10 cellular contexts compared by ENCODE assay signal in genomic region chr1:205478985-205479384, GRCh38. TPM values are rescaled to one million over a fixed set of nuclear protein-coding genes. Genes with fewer than 3 reads are reported as not detected.
DNase-seq lines count a peak whose midpoint lies in the region; ATAC-seq, FAIRE-seq and TF ChIP-seq lines count a peak whose summit lies in the region.
"Not testable (repeated sequence)": the region's sequence is repeated elsewhere in the genome, so short reads cannot be mapped to it uniquely, and the experiment has no call there.
"Had no signal": no experiment of that assay in that cellular context is flagged by ENCODE, and none has a peak within 500 bp of the region (broad histone marks: within the 10 kb centered on the region; RNA-seq: fewer than 3 reads in every experiment).

No MANE protein-coding gene starts in this region.

- H2BK5ac ChIP-seq in H1 (ENCODE audit: low read depth, low read length) = not testable (repeated sequence)

- not testable (repeated sequence) for H3K79me1 ChIP-seq in H1 (ENCODE audit: low read depth, low read length)

- H2BK12ac ChIP-seq in H1 (ENCODE audit: low read depth, low read length) = not testable (repeated sequence)

- peak overlapping the region in 6 of 8 donors; percentile 40 to 91 (median 74) for H3K27ac Mint-ChIP-seq in CD8-positive, alpha-beta memory T cell
- not testable (repeated sequence) for H3K27ac Mint-ChIP-seq in WTC11; natural killer cell treated with Interleukin-12 subunit alpha and Interleukin-12 subunit beta and Interleukin-15 and Interleukin-18, amount 100 ng/mL, for 72 hours
- peak overlapping the region; percentile 63 for H3K27ac Mint-ChIP-seq in stimulated activated effector memory CD8-positive, alpha-beta T cell treated with anti-CD3 and anti-CD28 coated beads, Interleukin-12 subunit alpha, Interleukin-12 subunit beta, amount 100 ng/mL, for 72 hours

- TF ChIP-seq RAD21 in H1 (IDR thresholded peaks at IDR 0.05 in 1 of 2, conservative IDR thresholded peaks at IDR 0.05 in 1 of 2; ENCODE audit: low read depth in 2 of 2, low read length in 2 of 2) = not testable (repeated sequence)

- not testable (repeated sequence) for H2BK20ac ChIP-seq in H1 (ENCODE audit: low read length)

- peaks cover 50 to 62% (median 58%) of the 10 kb centered on the region in 3 donors for H3K4me1 Mint-ChIP-seq in CD8-positive, alpha-beta memory T cell
- H3K4me1 Mint-ChIP-seq in WTC11 = peaks cover 49% of the 10 kb centered on the region
- peaks cover 47 to 52% of the 10 kb centered on the region in 2 donors for H3K4me1 Mint-ChIP-seq in natural killer cell treated with Interleukin-12 subunit alpha and Interleukin-12 subunit beta and Interleukin-15 and Interleukin-18, amount 100 ng/mL, for 72 hours (ENCODE audit: low read depth in 2 of 2)
- H3K4me1 Mint-ChIP-seq in stimulated activated effector memory CD8-positive, alpha-beta T cell treated with anti-CD3 and anti-CD28 coated beads, Interleukin-12 subunit alpha, Interleukin-12 subunit beta, amount 100 ng/mL, for 72 hours = peaks cover 51% of the 10 kb centered on the region

- H3K23ac ChIP-seq in H1 (ENCODE audit: insufficient read length) = not testable (repeated sequence)

- H3K14ac ChIP-seq in H1 (ENCODE audit: insufficient read length) = not testable (repeated sequence)

- H3K4me3 ChIP-seq in CD8-positive, alpha-beta memory T cell (ENCODE audit: low read length); body of pancreas; H1 (ENCODE audit: extremely low read depth in 1 of 4, insufficient read depth in 2 of 4, low read depth in 3 of 4, low read length in 4 of 4): not testable (repeated sequence)

- not testable (repeated sequence) for TF ChIP-seq CTCF in 22Rv1 (IDR thresholded peaks at IDR 0.05); RWPE1 (conservative IDR thresholded peaks at IDR 0.05; ENCODE audit: low read depth); WTC11 (IDR thresholded peaks at IDR 0.05); body of pancreas (IDR thresholded peaks at IDR 0.05); H1 (IDR thresholded peaks at IDR 0.05; ENCODE audit: control extremely low read depth in 1 of 3, insufficient read depth in 1 of 3, low read depth in 1 of 3, low read length in 3 of 3)

- intact Hi-C loops in body of pancreas (cut with DNase I) = not testable (repeated sequence)

- not testable (repeated sequence) for H3K27me3 ChIP-seq in CD8-positive, alpha-beta memory T cell (ENCODE audit: insufficient read depth, low read length, poor library complexity, severe bottlenecking); body of pancreas; H1 (replicated peaks in 1 of 4; ENCODE audit: control insufficient read depth in 3 of 4, extremely low read depth in 1 of 4, insufficient read depth in 3 of 4, low read length in 3 of 4)

- not testable (repeated sequence) for H4K91ac ChIP-seq in H1 (replicated peaks; ENCODE audit: insufficient read length, low read length)

- H3K27me3 Mint-ChIP-seq in CD8-positive, alpha-beta memory T cell = not testable (repeated sequence)
- peaks cover 44% of the 10 kb centered on the region for H3K27me3 Mint-ChIP-seq in WTC11 (ENCODE audit: low read depth)
- H3K27me3 Mint-ChIP-seq in natural killer cell treated with Interleukin-12 subunit alpha and Interleukin-12 subunit beta and Interleukin-15 and Interleukin-18, amount 100 ng/mL, for 72 hours = peaks cover 7 to 13% of the 10 kb centered on the region in 2 donors

- H2BK120ac ChIP-seq in H1 (replicated peaks; ENCODE audit: low read depth, low read length) = not testable (repeated sequence)

- H3K9me3 ChIP-seq in CD8-positive, alpha-beta memory T cell (ENCODE audit: low read length); body of pancreas; H1 (ENCODE audit: insufficient read depth in 2 of 2, low read depth in 1 of 2, low read length in 1 of 2): not testable (repeated sequence)

- not testable (repeated sequence) for H3K18ac ChIP-seq in H1 (ENCODE audit: extremely low read depth, low read length)

- CTCF ChIA-PET in CD8-positive, alpha-beta memory T cell (lab: Charles Lee) = interaction anchor here (1.1 to 6.1 kb wide), 6 partner anchors 7 to 205 kb away, joined by 3 to 36 read pairs (median 5); no protein-coding TSS in a partner anchor
- CTCF ChIA-PET in RWPE1 (lab: Yijun Ruan, JAX) = interaction anchor here (0.6 to 2.3 kb wide), 6 partner anchors 26 to 113 kb away, joined by 3 to 9 read pairs (median 3); no protein-coding TSS in a partner anchor
- CTCF ChIA-PET in WTC11 (lab: Charles Lee) = interaction anchor here (1.1 to 2.1 kb wide), 6 partner anchors 29 to 125 kb away, joined by 3 to 18 read pairs (median 6); no protein-coding TSS in a partner anchor
- CTCF ChIA-PET in H1 (lab: Charles Lee; ENCODE audit: partially characterized antibody) = interaction anchor here (0.6 to 31.2 kb wide), 14 partner anchors 9 to 154 kb away, joined by 3 to 767 read pairs (median 6); partner anchors contain the start of gene BLACAT1

- H3K27ac ChIP-seq in 22Rv1 = peak overlapping the region; percentile 76
- not testable (repeated sequence) for H3K27ac ChIP-seq in CD8-positive, alpha-beta memory T cell (ENCODE audit: low read depth, low read length); H1 (ENCODE audit: low read depth, low read length)
- peak overlapping the region; percentile 91 for H3K27ac ChIP-seq in RWPE1
- peak overlapping the region; percentile 67 to 92 (median 85) for H3K27ac ChIP-seq in body of pancreas

- H3K4me1 ChIP-seq in CD8-positive, alpha-beta memory T cell (ENCODE audit: insufficient read depth, low read length) = peaks cover 30% of the 10 kb centered on the region
- H3K4me1 ChIP-seq in body of pancreas (peaks cover 17% of the 10 kb centered on the region), H1 (replicated peaks in 1 of 4; ENCODE audit: control insufficient read depth in 3 of 4, insufficient read depth in 4 of 4, low read length in 3 of 4) (peaks cover 0 to 29% (median 19%) of the 10 kb centered on the region in 4 experiments; a peak in 6 of 7 replicates)

- H3K4ac ChIP-seq in H1 (replicated peaks; ENCODE audit: insufficient read length, low read depth, low read length) = not testable (repeated sequence)

- peak overlapping the region in 1 of 7 donors; percentile 68 for H3K4me3 Mint-ChIP-seq in CD8-positive, alpha-beta memory T cell
- not testable (repeated sequence) for H3K4me3 Mint-ChIP-seq in WTC11; stimulated activated effector memory CD8-positive, alpha-beta T cell treated with anti-CD3 and anti-CD28 coated beads, Interleukin-12 subunit alpha, Interleukin-12 subunit beta, amount 100 ng/mL, for 72 hours
- peak overlapping the region; percentile 77 for H3K4me3 Mint-ChIP-seq in natural killer cell treated with Interleukin-12 subunit alpha and Interleukin-12 subunit beta and Interleukin-15 and Interleukin-18, amount 100 ng/mL, for 72 hours

- not testable (repeated sequence) for H3K9ac ChIP-seq in H1 (replicated peaks in 1 of 4; ENCODE audit: extremely low read depth in 1 of 4, low read depth in 3 of 4, low read length in 3 of 4)

- TF ChIP-seq EP300 in H1 (IDR thresholded peaks at IDR 0.05; ENCODE audit: borderline replicate concordance in 1 of 2, low read depth in 2 of 2, low read length in 2 of 2) = not testable (repeated sequence)

- H3K4me2 ChIP-seq in H1 (ENCODE audit: insufficient read depth in 1 of 2, low read depth in 2 of 2, low read length in 2 of 2) = not testable (repeated sequence)

- not testable (repeated sequence) for H4K5ac ChIP-seq in H1 (ENCODE audit: insufficient read length, low read depth, low read length)

- H3K36me3 Mint-ChIP-seq in CD8-positive, alpha-beta memory T cell; stimulated activated effector memory CD8-positive, alpha-beta T cell treated with anti-CD3 and anti-CD28 coated beads, Interleukin-12 subunit alpha, Interleukin-12 subunit beta, amount 100 ng/mL, for 72 hours: not testable (repeated sequence)
- H3K36me3 Mint-ChIP-seq in WTC11 = peaks cover 15% of the 10 kb centered on the region
- peaks cover 13% of the 10 kb centered on the region for H3K36me3 Mint-ChIP-seq in natural killer cell treated with Interleukin-12 subunit alpha and Interleukin-12 subunit beta and Interleukin-15 and Interleukin-18, amount 100 ng/mL, for 72 hours

- WGBS in body of pancreas, 2 donors = 78 to 83% methylated on average over 2 of the region's 2 CpGs
- WGBS in H1 (ENCODE audit: extremely low coverage in 1 of 2, insufficient coverage in 1 of 2, insufficient read length in 1 of 2, insufficient replicate concordance in 2 of 2, low coverage in 1 of 2, low lambda C conversion rate in 2 of 2, missing lambda C conversion rate in 1 of 2), 2 experiments = 85% methylated on average over 2 of the region's 2 CpGs; no CpG with 5 or more reads in 1 of the 2 experiments

- H2AK5ac ChIP-seq in H1 (ENCODE audit: low read depth, low read length) = not testable (repeated sequence)

- H3K36me3 ChIP-seq in CD8-positive, alpha-beta memory T cell (ENCODE audit: insufficient read depth, low read length); body of pancreas (replicated peaks in 1 of 2; ENCODE audit: insufficient read depth in 1 of 2, low read depth in 2 of 2); H1 (ENCODE audit: control insufficient read depth in 2 of 4, insufficient read depth in 4 of 4, low read length in 3 of 4): not testable (repeated sequence)

- not testable (repeated sequence) for H3K23me2 ChIP-seq in H1 (ENCODE audit: low read depth, low read length)

- DNase-seq in CD8-positive, alpha-beta memory T cell; RWPE1 (ENCODE audit: low spot score); WTC11 (ENCODE audit: low spot score); body of pancreas; H1 (ENCODE audit: low read depth in 1 of 2, low spot score in 2 of 2); natural killer cell treated with Interleukin-12 subunit alpha and Interleukin-12 subunit beta and Interleukin-15 and Interleukin-18, amount 100 ng/mL, for 72 hours (ENCODE audit: low spot score); stimulated activated effector memory CD8-positive, alpha-beta T cell treated with anti-CD3 and anti-CD28 coated beads, Interleukin-12 subunit alpha, Interleukin-12 subunit beta, amount 100 ng/mL, for 72 hours (ENCODE audit: low spot score in 2 of 2): not testable (repeated sequence)

- not testable (repeated sequence) for H2BK15ac ChIP-seq in H1 (ENCODE audit: low read length)

- not testable (repeated sequence) for TF ChIP-seq POLR2A in body of pancreas (IDR thresholded peaks at IDR 0.05); H1 (IDR thresholded peaks at IDR 0.05; ENCODE audit: control extremely low read depth in 1 of 2, low read depth in 2 of 2, low read length in 2 of 2)

- H2AFZ ChIP-seq in H1 (ENCODE audit: low read length) = not testable (repeated sequence)

- POLR2A ChIA-PET in CD8-positive, alpha-beta memory T cell (lab: Charles Lee) = interaction anchor here (0.6 kb wide), 1 partner anchor 193 kb away, joined by 6 read pairs; no protein-coding TSS in a partner anchor
- POLR2A ChIA-PET in RWPE1 (lab: Yijun Ruan, JAX; ENCODE audit: low non-redundant PET); WTC11 (lab: Charles Lee): not testable (repeated sequence)
- POLR2A ChIA-PET in H1 (lab: Charles Lee; ENCODE audit: partially characterized antibody) = interaction anchor here (2.2 kb wide), 1 partner anchor 23 kb away, joined by 4 read pairs; no protein-coding TSS in a partner anchor

- ATAC-seq in WTC11; body of pancreas; natural killer cell treated with Interleukin-12 subunit alpha and Interleukin-12 subunit beta and Interleukin-15 and Interleukin-18, amount 100 ng/mL, for 72 hours; stimulated activated effector memory CD8-positive, alpha-beta T cell treated with anti-CD3 and anti-CD28 coated beads, Interleukin-12 subunit alpha, Interleukin-12 subunit beta, amount 100 ng/mL, for 72 hours: not testable (repeated sequence)

- not testable (repeated sequence) for H3K56ac ChIP-seq in H1 (replicated peaks; ENCODE audit: insufficient read length, low read depth, low read length)

- not testable (repeated sequence) for H4K20me1 ChIP-seq in H1 (replicated peaks in 1 of 2; ENCODE audit: control insufficient read depth in 1 of 2, insufficient read depth in 2 of 2, low read length in 2 of 2)

- not testable (repeated sequence) for H4K8ac ChIP-seq in H1 (ENCODE audit: extremely low read depth, insufficient read depth, low read length)

- FAIRE-seq in H1 (lab: Jason Lieb, UNC) = not testable (repeated sequence)

- not testable (repeated sequence) for H3K9me3 Mint-ChIP-seq in CD8-positive, alpha-beta memory T cell; natural killer cell treated with Interleukin-12 subunit alpha and Interleukin-12 subunit beta and Interleukin-15 and Interleukin-18, amount 100 ng/mL, for 72 hours; stimulated activated effector memory CD8-positive, alpha-beta T cell treated with anti-CD3 and anti-CD28 coated beads, Interleukin-12 subunit alpha, Interleukin-12 subunit beta, amount 100 ng/mL, for 72 hours
- H3K9me3 Mint-ChIP-seq in WTC11 = peaks cover 17% of the 10 kb centered on the region

- not testable (repeated sequence) for H3K79me2 ChIP-seq in H1 (ENCODE audit: control insufficient read depth in 1 of 2, insufficient read depth in 2 of 2, low read length in 2 of 2)

RNA-seq across cellular contexts. Expression of gene BLACAT1, which starts 23.1 kb away (rescaled TPM):
- total RNA-seq in CD8-positive, alpha-beta memory T cell = under 1 TPM in 1 of 2 experiments, not detected in 1; 0.09 TPM
- not detected for polyA plus RNA-seq in CD8-positive, alpha-beta memory T cell
- total RNA-seq in WTC11 (2021) (5.2 to 9.8 TPM (median 5.3 TPM) in 3 replicates), body of pancreas (1 to 10 TPM in 1 of 2 donors, not detected in 1; 1.0 TPM)
- total RNA-seq in H1 (2021; fragmentation: NEBNext Ultra II Directional; extraction: Animal tissue kit (Norgen Biotek cat#: 25700)) = 3.5 and 3.8 TPM in 2 replicates
- polyA plus RNA-seq in H1 (2011; rRNA removed) = 6.3 and 10.5 TPM in 2 replicates
- polyA plus RNA-seq in H1 (2011; cell fraction: cytosol; rRNA removed) = 7.2 TPM
- 18.7 TPM for polyA plus RNA-seq in H1 (2011; cell fraction: nucleus; rRNA removed)
- polyA plus RNA-seq in H1 (2012, experiment 1 of 2) = 6.7 to 8.3 TPM (median 7.4 TPM) in 4 replicates
- 5.7 TPM for polyA plus RNA-seq in H1 (2012, experiment 2 of 2)
- 3.9 TPM for polyA plus RNA-seq in H1 (2013, experiment 1 of 2)
- polyA plus RNA-seq in H1 (2013, experiment 2 of 2) = 3.9 TPM
- polyA minus RNA-seq in H1 (2011; rRNA and poly(A)+ RNA removed) = 13.1 and 19.7 TPM in 2 replicates
- 4.6 TPM for polyA minus RNA-seq in H1 (2011; cell fraction: cytosol; rRNA and poly(A)+ RNA removed)
- polyA minus RNA-seq in H1 (2011; cell fraction: nucleus; rRNA and poly(A)+ RNA removed) = 11.3 TPM
- not detected for total RNA-seq in natural killer cell treated with Interleukin-12 subunit alpha and Interleukin-12 subunit beta and Interleukin-15 and Interleukin-18, amount 100 ng/mL, for 72 hours
- total RNA-seq: CD8-positive, alpha-beta T cell had no signal
- polyA plus RNA-seq: CD4-positive, CD25-positive, alpha-beta regulatory T cell had no signal

RNA-seq across cellular contexts. Expression of gene CDK18, which starts 25.5 kb away (rescaled TPM):
- 1 to 10 TPM; 1.4 to 1.6 TPM for total RNA-seq in CD8-positive, alpha-beta memory T cell
- 0.43 TPM for polyA plus RNA-seq in CD8-positive, alpha-beta memory T cell
- total RNA-seq in WTC11 (2021) (62.1 to 71.9 TPM (median 64.7 TPM) in 3 replicates), body of pancreas (10 to 100 TPM; 28.0 to 28.7 TPM)
- 40.9 and 44.0 TPM in 2 replicates for total RNA-seq in H1 (2021; fragmentation: NEBNext Ultra II Directional; extraction: Animal tissue kit (Norgen Biotek cat#: 25700))
- polyA plus RNA-seq in H1 (2011; rRNA removed) = 31.2 and 50.3 TPM in 2 replicates
- 19.7 TPM for polyA plus RNA-seq in H1 (2011; cell fraction: cytosol; rRNA removed)
- polyA plus RNA-seq in H1 (2011; cell fraction: nucleus; rRNA removed) = 102 TPM
- 35.9 to 57.1 TPM (median 46.6 TPM) in 4 replicates for polyA plus RNA-seq in H1 (2012, experiment 1 of 2)
- polyA plus RNA-seq in H1 (2012, experiment 2 of 2) = 29.8 TPM
- 31.5 TPM for polyA plus RNA-seq in H1 (2013, experiment 1 of 2)
- polyA plus RNA-seq in H1 (2013, experiment 2 of 2) = 31.7 TPM
- 37.0 and 48.0 TPM in 2 replicates for polyA minus RNA-seq in H1 (2011; rRNA and poly(A)+ RNA removed)
- polyA minus RNA-seq in H1 (2011; cell fraction: cytosol; rRNA and poly(A)+ RNA removed) = 25.8 TPM
- polyA minus RNA-seq in H1 (2011; cell fraction: nucleus; rRNA and poly(A)+ RNA removed) = 61.8 TPM
- under 1 TPM; 0.28 to 0.71 TPM for total RNA-seq in natural killer cell treated with Interleukin-12 subunit alpha and Interleukin-12 subunit beta and Interleukin-15 and Interleukin-18, amount 100 ng/mL, for 72 hours
- polyA plus RNA-seq: CD4-positive, CD25-positive, alpha-beta regulatory T cell had no signal

RNA-seq across cellular contexts. Expression of gene LEMD1, which starts 57.1 kb away (rescaled TPM):
- under 1 TPM in 1 of 2 experiments, not detected in 1; 0.55 TPM for total RNA-seq in CD8-positive, alpha-beta memory T cell
- polyA plus RNA-seq in CD8-positive, alpha-beta memory T cell = not detected
- 14.7 to 26.3 TPM (median 15.3 TPM) in 3 replicates for total RNA-seq in WTC11 (2021)
- not detected for total RNA-seq in body of pancreas
- total RNA-seq in H1 (2021; fragmentation: NEBNext Ultra II Directional; extraction: Animal tissue kit (Norgen Biotek cat#: 25700)) = 9.7 and 10.5 TPM in 2 replicates
- polyA plus RNA-seq in H1 (2011; rRNA removed) = 10.0 and 10.8 TPM in 2 replicates
- 10.9 TPM for polyA plus RNA-seq in H1 (2011; cell fraction: cytosol; rRNA removed)
- 23.6 TPM for polyA plus RNA-seq in H1 (2011; cell fraction: nucleus; rRNA removed)
- 10.3 to 15.4 TPM (median 12.6 TPM) in 4 replicates for polyA plus RNA-seq in H1 (2012, experiment 1 of 2)
- polyA plus RNA-seq in H1 (2012, experiment 2 of 2) = 7.8 TPM
- 6.0 TPM for polyA plus RNA-seq in H1 (2013, experiment 1 of 2)
- polyA plus RNA-seq in H1 (2013, experiment 2 of 2) = 5.7 TPM
- 14.7 and 17.6 TPM in 2 replicates for polyA minus RNA-seq in H1 (2011; rRNA and poly(A)+ RNA removed)
- 13.7 TPM for polyA minus RNA-seq in H1 (2011; cell fraction: cytosol; rRNA and poly(A)+ RNA removed)
- polyA minus RNA-seq in H1 (2011; cell fraction: nucleus; rRNA and poly(A)+ RNA removed) = 13.6 TPM
- total RNA-seq in natural killer cell treated with Interleukin-12 subunit alpha and Interleukin-12 subunit beta and Interleukin-15 and Interleukin-18, amount 100 ng/mL, for 72 hours = not detected
- total RNA-seq: CD4-positive, CD25-positive, alpha-beta regulatory T cell; CD8-positive, alpha-beta T cell had no signal
- polyA plus RNA-seq: CD4-positive, CD25-positive, alpha-beta regulatory T cell had no signal

Comparison
In these comparisons a context has a peak if more than half of its experiments do, and no peak if none do; other contexts are left out.
1. RNA of gene CDK18, which starts 25.5 kb away (total RNA-seq): 62.1 to 71.9 TPM in WTC11, 40.9 to 44.0 TPM in H1 and 28.0 to 28.7 TPM in body of pancreas; 1.4 to 1.6 TPM in CD8-positive, alpha-beta memory T cell and 0.28 to 0.71 TPM in natural killer cell treated with Interleukin-12 subunit alpha and Interleukin-12 subunit beta and Interleukin-15 and Interleukin-18, amount 100 ng/mL, for 72 hours; every median in the first group is over 10 times any median in the second.